1 cellular context compared by ENCODE assay signal in genomic region chr19:51366050-51366998, GRCh38.
A peak's percentile ranks its signal among the peaks of the same experiment; 100 is the strongest.
TF ChIP-seq lines count a peak whose summit lies in the region.

ETFB (minus strand) TSS chr19:51366388; CDS start chr19:51366326, 62 bp downstream.

TF ChIP-seq in HepG2, 621 proteins besides CTCF, POLR2A, EP300 and RAD21 (continued from another document and continues in another):
- peak; percentile 19; the same call in 1 of the 2 replicates for TF ChIP-seq ZNF788 (CRISPR knock-in tag; IDR thresholded peaks at IDR 0.05; ENCODE audit: borderline replicate concordance)
- peak; percentile 66; the same call in 1 of the 2 replicates for TF ChIP-seq ZNF710 (CRISPR knock-in tag; IDR thresholded peaks at IDR 0.05; ENCODE audit: borderline replicate concordance)
- TF ChIP-seq SMAD1 (CRISPR knock-in tag; IDR thresholded peaks at IDR 0.05; ENCODE audit: borderline replicate concordance, low read depth) = no peak
- TF ChIP-seq PREB (CRISPR knock-in tag; IDR thresholded peaks at IDR 0.05) = no peak
- TF ChIP-seq NFYC (CRISPR knock-in tag; IDR thresholded peaks at IDR 0.05) = peak; percentile 83
- TF ChIP-seq ZNF407 (CRISPR knock-in tag; IDR thresholded peaks at IDR 0.05; ENCODE audit: not compliant biosample characterization) = no peak
- no peak for TF ChIP-seq FOXA1 (IDR thresholded peaks at IDR 0.05)
- TF ChIP-seq FOXA1 (CRISPR knock-in tag; IDR thresholded peaks at IDR 0.05) = no peak
- TF ChIP-seq ZBTB20 (CRISPR knock-in tag; IDR thresholded peaks at IDR 0.05; ENCODE audit: borderline replicate concordance, low read depth) = no peak
- TF ChIP-seq TBL1XR1 (IDR thresholded peaks at IDR 0.05; ENCODE audit: borderline replicate concordance, low read length, partially characterized antibody) = no peak
- no peak for TF ChIP-seq ZNF570 (CRISPR knock-in tag; IDR thresholded peaks at IDR 0.05; ENCODE audit: borderline replicate concordance)
- no peak for TF ChIP-seq ZBTB42 (CRISPR knock-in tag; IDR thresholded peaks at IDR 0.05)
- TF ChIP-seq NFATC3 (CRISPR knock-in tag; IDR thresholded peaks at IDR 0.05) = no peak
- 0 out of 2 replicates have a peak, but pooled peaks have one; percentile 4 for TF ChIP-seq HNF4A (CRISPR knock-in tag; IDR thresholded peaks at IDR 0.05)
- TF ChIP-seq ZNF574 (CRISPR knock-in tag; IDR thresholded peaks at IDR 0.05) = no peak; the same call in 1 of the 2 replicates
- TF ChIP-seq ZNF430 (CRISPR knock-in tag; IDR thresholded peaks at IDR 0.05) = peak; percentile 25; the same call in 1 of the 2 replicates
- TF ChIP-seq ZBED4 (CRISPR knock-in tag; IDR thresholded peaks at IDR 0.05; ENCODE audit: borderline replicate concordance) = no peak
- no peak for TF ChIP-seq MEF2D (CRISPR knock-in tag; IDR thresholded peaks at IDR 0.05)
- 0 out of 2 replicates have a peak, but pooled peaks have one; percentile 46 for TF ChIP-seq BRF2 (CRISPR knock-in tag; IDR thresholded peaks at IDR 0.05)
- TF ChIP-seq DBP (CRISPR knock-in tag; IDR thresholded peaks at IDR 0.05; ENCODE audit: not compliant biosample characterization) = no peak
- TF ChIP-seq PRMT3 (CRISPR knock-in tag; IDR thresholded peaks at IDR 0.05; ENCODE audit: borderline replicate concordance, low read depth) = no peak
- peak; percentile 90 for TF ChIP-seq HNRNPH1 (optimal IDR thresholded peaks at IDR 0.05; ENCODE audit: low read depth, low read length)
- peak; percentile 43; the same call in 1 of the 2 replicates for TF ChIP-seq ELF1 (CRISPR knock-in tag; IDR thresholded peaks at IDR 0.05)
- no peak for TF ChIP-seq NCOA5 (CRISPR knock-in tag; IDR thresholded peaks at IDR 0.05)
- TF ChIP-seq ZBTB25 (CRISPR knock-in tag; IDR thresholded peaks at IDR 0.05) = 0 out of 2 replicates have a peak, but pooled peaks have one; percentile 20
- TF ChIP-seq TFE3 (CRISPR knock-in tag; IDR thresholded peaks at IDR 0.05) = no peak
- peak; percentile 58; the same call in 1 of the 2 replicates for TF ChIP-seq ZNF564 (CRISPR knock-in tag; IDR thresholded peaks at IDR 0.05)
- TF ChIP-seq ZFX (CRISPR knock-in tag; IDR thresholded peaks at IDR 0.05; ENCODE audit: low read depth) = peak; percentile 60; the same call in 1 of the 2 replicates
- no peak for TF ChIP-seq ONECUT2 (CRISPR knock-in tag; IDR thresholded peaks at IDR 0.05)
- no peak for TF ChIP-seq ZMAT5 (CRISPR knock-in tag; IDR thresholded peaks at IDR 0.05; ENCODE audit: borderline replicate concordance, low read depth)
- no peak; the same call in 1 of the 2 replicates for TF ChIP-seq ZNF790 (CRISPR knock-in tag; IDR thresholded peaks at IDR 0.05; ENCODE audit: borderline replicate concordance)
- no peak for TF ChIP-seq ZNF644 (CRISPR knock-in tag; IDR thresholded peaks at IDR 0.05; ENCODE audit: low read depth)
